22 cellular contexts compared by ENCODE assay signal in genomic region chr14:34257505-34257904, GRCh38.
"Had no signal": no experiment of that assay in that cellular context is flagged by ENCODE, and none has a peak within 500 bp of the region (broad histone marks: within the 10 kb centered on the region; RNA-seq: fewer than 3 reads in every experiment).

No MANE protein-coding gene starts in this region.

- ATAC-seq: activated CD4-positive, alpha-beta T cell treated with anti-CD3 and anti-CD28 coated beads for 36 hours; activated T-cell treated with anti-CD3 and anti-CD28 coated beads, Interleukin-2, amount 50 U/mL, for 4 hours; psoas muscle; T-helper 17 cell had no signal

- H3K9me3 ChIP-seq: neutrophil, ovary, psoas muscle, right atrium auricular region, transverse colon had no signal

- H3K4me1 Mint-ChIP-seq: activated B cell treated with CpG ODN at 0.5 μM for 24 hours; activated CD4-positive, alpha-beta T cell treated with anti-CD3 and anti-CD28 coated beads for 36 hours; activated naive CD8-positive, alpha-beta T cell treated with anti-CD3 and anti-CD28 coated beads for 36 hours; immature natural killer cell; memory B cell; T-helper 17 cell had no signal

- H3K36me3 Mint-ChIP-seq: activated naive CD8-positive, alpha-beta T cell treated with anti-CD3 and anti-CD28 coated beads for 36 hours; immature natural killer cell; memory B cell had no signal

- H3K27ac Mint-ChIP-seq: activated B cell treated with CpG ODN at 0.5 μM for 24 hours; activated CD4-positive, alpha-beta T cell treated with anti-CD3 and anti-CD28 coated beads for 36 hours; activated naive CD8-positive, alpha-beta T cell treated with anti-CD3 and anti-CD28 coated beads for 36 hours; activated T-helper 2 cell treated with anti-CD3 and anti-CD28 coated beads, Interferon-gamma antibody, Interleukin-2, Interleukin-4, amounts not matched to agents 10 μg/mL and 5 μg/mL and 100 μg/mL, durations not matched to agents 14 hours and 24 hours and 36 hours; immature natural killer cell; memory B cell; nephron; stimulated activated naive CD8-positive, alpha-beta T cell treated with anti-CD3 and anti-CD28 coated beads, Interleukin-15, Interleukin-2, amounts not matched to agents 100 ng/mL and 50 ng/mL, for 24 hours; T-helper 17 cell had no signal

- H3K4me3 ChIP-seq: cardiac muscle cell, ovary, psoas muscle, right atrium auricular region, transverse colon had no signal

- H3K4me3 Mint-ChIP-seq: activated B cell treated with CpG ODN at 0.5 μM for 24 hours; activated CD4-positive, alpha-beta T cell treated with anti-CD3 and anti-CD28 coated beads for 36 hours; activated naive CD8-positive, alpha-beta T cell treated with anti-CD3 and anti-CD28 coated beads for 36 hours; activated T-cell treated with anti-CD3 and anti-CD28 coated beads, Interleukin-2, amount 50 U/mL, for 4 hours; immature natural killer cell; memory B cell; nephron; stimulated activated naive CD8-positive, alpha-beta T cell treated with anti-CD3 and anti-CD28 coated beads, Interleukin-15, Interleukin-2, amounts not matched to agents 100 ng/mL and 50 ng/mL, for 24 hours; T-helper 17 cell had no signal

- DNase-seq: activated B cell treated with CpG ODN at 0.5 μM for 24 hours; activated CD4-positive, alpha-beta T cell treated with anti-CD3 and anti-CD28 coated beads for 36 hours; activated CD4-positive, alpha-beta T cell treated with anti-CD3 and anti-CD28 coated beads, Interleukin-2, amount 50 U/mL, for 48 hours; activated CD8-positive, alpha-beta memory T cell treated with anti-CD3 and anti-CD28 coated beads, Interleukin-2, amount 50 U/mL, for 48 hours; activated naive CD4-positive, alpha-beta T cell; activated naive CD8-positive, alpha-beta T cell treated with anti-CD3 and anti-CD28 coated beads for 36 hours; activated T-cell treated with anti-CD3 and anti-CD28 coated beads, Interleukin-2, amount 50 U/mL, for 4 hours; cortex of kidney; immature natural killer cell; left ventricle myocardium superior; ovary; psoas muscle; stimulated activated CD4-positive, alpha-beta T cell treated with anti-CD3 and anti-CD28 coated beads, Interleukin-4, amount 100 ng/mL, for 4 hours; T-helper 17 cell; transverse colon had no signal

- H3K36me3 ChIP-seq: cardiac muscle cell, neutrophil, ovary, right atrium auricular region, transverse colon had no signal

- H3K4me1 ChIP-seq: psoas muscle had no signal

- H3K9me3 Mint-ChIP-seq: activated B cell treated with CpG ODN at 0.5 μM for 24 hours; activated naive CD8-positive, alpha-beta T cell treated with anti-CD3 and anti-CD28 coated beads for 36 hours; activated T-cell treated with anti-CD3 and anti-CD28 coated beads, Interleukin-2, amount 50 U/mL, for 4 hours; activated T-helper 2 cell treated with anti-CD3 and anti-CD28 coated beads, Interferon-gamma antibody, Interleukin-2, Interleukin-4, amounts not matched to agents 10 μg/mL and 5 μg/mL and 100 μg/mL, durations not matched to agents 14 hours and 24 hours and 36 hours; immature natural killer cell; memory B cell; nephron; stimulated activated naive CD8-positive, alpha-beta T cell treated with anti-CD3 and anti-CD28 coated beads, Interleukin-15, Interleukin-2, amounts not matched to agents 100 ng/mL and 50 ng/mL, for 24 hours had no signal

- H3K27me3 ChIP-seq: cardiac muscle cell, ovary, right atrium auricular region, transverse colon had no signal

- H3K27ac ChIP-seq: cardiac muscle cell, neutrophil, ovary, psoas muscle, transverse colon had no signal
